ENCODE assay signal across 10 cellular contexts in genomic region chr2:239275871-239276812, GRCh38.
DNase-seq lines count a peak whose midpoint lies in the region; ATAC-seq, FAIRE-seq and TF ChIP-seq lines count a peak whose summit lies in the region.
"Had no signal": no experiment of that assay in that cellular context is flagged by ENCODE, and none has a peak within 500 bp of the region (broad histone marks: within the 10 kb centered on the region; RNA-seq: fewer than 3 reads in every experiment).

No MANE protein-coding gene starts in this region.

- WGBS in HepG2 (ENCODE audit: low lambda C conversion rate) = 97% methylated on average over 23 of the region's 30 CpGs
- 80% methylated on average over 27 of the region's 30 CpGs; no CpG with 5 or more reads in 1 of the 2 donors for WGBS in transverse colon (ENCODE audit: low coverage in 1 of 2), 2 donors

- BruUV-seq in MCF 10A (replicated peaks; lab: Mats Ljungman, UMichigan) (no TSS peak), HepG2 (replicated peaks; lab: Mats Ljungman, UMichigan) (no TSS peak)

- peaks cover 17% of the 10 kb centered on the region for H3K4me1 ChIP-seq in HepG2 (ENCODE audit: insufficient read depth, low read length)
- peaks cover 18 to 67% (median 35%) of the 10 kb centered on the region in 4 donors for H3K4me1 ChIP-seq in transverse colon

- peaks cover 45% of the 10 kb centered on the region; the same call in 1 of the 2 replicates for H4K20me1 ChIP-seq in HepG2 (ENCODE audit: insufficient read depth, low read length)

- peak overlapping the region; percentile 87 for H3K27ac Mint-ChIP-seq in activated CD4-positive, alpha-beta T cell treated with anti-CD3 and anti-CD28 coated beads, Interleukin-2, amount 10 ng/mL, durations not matched to agents 24 days and 14 days
- H3K27ac Mint-ChIP-seq in MCF 10A (ENCODE audit: low read depth, unreplicated experiment) = peak overlapping the region; percentile 87

- H3K36me3 ChIP-seq in HepG2 (replicated peaks in 1 of 2; ENCODE audit: control insufficient read depth in 1 of 2, insufficient read depth in 2 of 2, low read length in 2 of 2) = no peaks in the 10 kb centered on the region; a peak in 1 of 5 replicates
- no peaks in the 10 kb centered on the region for H3K36me3 ChIP-seq in transverse colon

- TF ChIP-seq CTCF in MCF 10A (IDR thresholded peaks at IDR 0.05; ENCODE audit: unreplicated experiment) = no peak
- no peak for TF ChIP-seq CTCF in HepG2 (CRISPR knock-in tag; IDR thresholded peaks at IDR 0.05)
- no peak for TF ChIP-seq CTCF in transverse colon (IDR thresholded peaks at IDR 0.05)

- H3K27ac ChIP-seq in HepG2 (ENCODE audit: extremely low read length, insufficient read depth, low read length) (no peak overlapping the region), transverse colon (peak overlapping the region; percentile 71 to 82 (median 79))

- peaks cover 12% of the 10 kb centered on the region for H3K36me3 Mint-ChIP-seq in activated CD4-positive, alpha-beta T cell treated with anti-CD3 and anti-CD28 coated beads, Interleukin-2, amount 10 ng/mL, durations not matched to agents 24 days and 14 days (ENCODE audit: low read depth)
- H3K36me3 Mint-ChIP-seq in MCF 10A (ENCODE audit: insufficient read depth, unreplicated experiment) = peaks cover 6% of the 10 kb centered on the region

- POLR2A ChIA-PET in MCF 10A (lab: Yijun Ruan, JAX) = interaction anchor here (0.6 to 1.8 kb wide), 12 partner anchors 10 to 424 kb away, joined by 3 to 6 read pairs (median 4); partner anchors contain the start of gene HDAC4
- POLR2A ChIA-PET in HepG2 (lab: Yijun Ruan, JAX) = no interaction called here

- peaks cover 14% of the 10 kb centered on the region for H3K79me2 ChIP-seq in HepG2 (ENCODE audit: insufficient read depth, low read length)

- in situ Hi-C loops in HepG2 (cut with HindIII; ENCODE audit: extremely low pct_ligation_motif_present, low pct_unique_long_range_greater_than_20kb) = no loop called here
- in situ Hi-C loops in transverse colon (cut with MboI; ENCODE audit: low pct_ligation_motif_present in 1 of 4, low pct_unique_long_range_greater_than_20kb in 1 of 4, low sequenced_read_pairs in 3 of 4) = no loop called here

- TF ChIP-seq POLR2A in HepG2 (IDR thresholded peaks at IDR 0.05; ENCODE audit: insufficient read depth in 1 of 2, low read depth in 2 of 2, low read length in 2 of 2) = no peak
- TF ChIP-seq POLR2A in transverse colon (IDR thresholded peaks at IDR 0.05) = no peak

- no peak for FAIRE-seq in HepG2 (lab: Jason Lieb, UNC)
- FAIRE-seq: frontal cortex had no signal

- no peak for DNase-seq in activated CD4-positive, alpha-beta T cell treated with anti-CD3 and anti-CD28 coated beads, Interleukin-2, amount 10 ng/mL, durations not matched to agents 24 days and 14 days
- no peak for DNase-seq in activated CD4-positive, alpha-beta T cell treated with anti-CD3 and anti-CD28 coated beads for 1 hour
- DNase-seq in MCF 10A (ENCODE audit: unreplicated experiment) (peak; percentile 93), HepG2 (ENCODE audit: low spot score) (no peak), transverse colon (peak; percentile 59), middle frontal gyrus (ENCODE audit: extremely low spot score, low spot score) (no peak), HuH-7.5 (ENCODE audit: low spot score) (no peak)
- DNase-seq in central memory CD4-positive, alpha-beta T cell = no peak
- DNase-seq: NCI-H2029 had no signal

- H3K9me3 Mint-ChIP-seq in activated CD4-positive, alpha-beta T cell treated with anti-CD3 and anti-CD28 coated beads, Interleukin-2, amount 10 ng/mL, durations not matched to agents 24 days and 14 days = no peaks in the 10 kb centered on the region
- no peaks in the 10 kb centered on the region for H3K9me3 Mint-ChIP-seq in MCF 10A (ENCODE audit: unreplicated experiment)

- ATAC-seq in HepG2 = no peak; the same call in 1 of the 3 replicates

- H3K27me3 ChIP-seq in HepG2 (ENCODE audit: control insufficient read depth in 1 of 2, insufficient read depth in 2 of 2, low read length in 2 of 2) (no peaks in the 10 kb centered on the region), transverse colon (no peaks in the 10 kb centered on the region)

- no peak overlapping the region for H3K4me2 ChIP-seq in HepG2 (ENCODE audit: low read depth, low read length)

- TF ChIP-seq EP300 in HepG2 (IDR thresholded peaks at IDR 0.05; ENCODE audit: low read depth in 2 of 2, low read length in 2 of 2) (no peak), HepG2 (CRISPR knock-in tag; IDR thresholded peaks at IDR 0.05; ENCODE audit: borderline replicate concordance) (no peak), transverse colon (IDR thresholded peaks at IDR 0.05; ENCODE audit: low read depth) (no peak)

- peak overlapping the region; percentile 79 for H3K4me3 Mint-ChIP-seq in activated CD4-positive, alpha-beta T cell treated with anti-CD3 and anti-CD28 coated beads, Interleukin-2, amount 10 ng/mL, durations not matched to agents 24 days and 14 days
- H3K4me3 Mint-ChIP-seq in MCF 10A (ENCODE audit: unreplicated experiment) = peak overlapping the region; percentile 56

- H3K9ac ChIP-seq in HepG2 (ENCODE audit: insufficient read depth, low read depth, low read length) = no peak overlapping the region

- intact Hi-C loops in activated CD4-positive, alpha-beta T cell treated with anti-CD3 and anti-CD28 coated beads, Interleukin-2, amount 10 ng/mL, durations not matched to agents 24 days and 14 days (cut with micrococcal nuclease) = loop anchor here (1.0 to 2.0 kb wide), 7 partner anchors 9 to 125 kb away; partner anchors contain the start of gene HDAC4
- intact Hi-C loops in MCF 10A (cut with micrococcal nuclease) = loop anchor here (2.0 kb wide), 1 partner anchor 125 kb away; the partner anchor contains the start of gene HDAC4
- intact Hi-C loops in HepG2 (cut with micrococcal nuclease; ENCODE audit: unreplicated experiment) = no loop called here
- intact Hi-C loops in transverse colon (cut with DNase I; ENCODE audit: low total_unique reads) = no loop called here

- H3K27me3 Mint-ChIP-seq in activated CD4-positive, alpha-beta T cell treated with anti-CD3 and anti-CD28 coated beads, Interleukin-2, amount 10 ng/mL, durations not matched to agents 24 days and 14 days = peaks cover 7% of the 10 kb centered on the region
- H3K27me3 Mint-ChIP-seq in MCF 10A (ENCODE audit: insufficient read depth, unreplicated experiment) = no peaks in the 10 kb centered on the region

- H3K9me3 ChIP-seq in HepG2 (ENCODE audit: low read length) (no peaks in the 10 kb centered on the region), transverse colon (no peaks in the 10 kb centered on the region)

- no peak overlapping the region for H3K4me3 ChIP-seq in HepG2 (replicated peaks in 1 of 3; ENCODE audit: insufficient read depth in 1 of 3, low read depth in 2 of 3, low read length in 3 of 3)
- H3K4me3 ChIP-seq in transverse colon = no peak overlapping the region

- H3K4me1 Mint-ChIP-seq in activated CD4-positive, alpha-beta T cell treated with anti-CD3 and anti-CD28 coated beads, Interleukin-2, amount 10 ng/mL, durations not matched to agents 24 days and 14 days = peaks cover 66% of the 10 kb centered on the region
- H3K4me1 Mint-ChIP-seq in MCF 10A (ENCODE audit: insufficient read depth, unreplicated experiment) = peaks cover 45% of the 10 kb centered on the region

- CTCF ChIA-PET in MCF 10A (lab: Yijun Ruan, JAX) (interaction anchor here (0.6 to 1.1 kb wide), 4 partner anchors 24 to 573 kb away, joined by 3 to 4 read pairs (median 3); no protein-coding TSS in a partner anchor), HepG2 (lab: Yijun Ruan, JAX; ENCODE audit: low intra/inter-chr PET ratio, low total read pairs) (no interaction called here)

- TF ChIP-seq RAD21 in HepG2 (CRISPR knock-in tag; IDR thresholded peaks at IDR 0.05) = no peak

- H2AFZ ChIP-seq in HepG2 (ENCODE audit: low read length) = no peak overlapping the region

TF ChIP-seq in HepG2, 621 proteins besides CTCF, POLR2A, EP300 and RAD21:
- no peak for TF ChIP-seq SALL1 (CRISPR knock-in tag; IDR thresholded peaks at IDR 0.05)
- no peak for TF ChIP-seq GLMP (CRISPR knock-in tag; IDR thresholded peaks at IDR 0.05; ENCODE audit: borderline replicate concordance)
- TF ChIP-seq ZNF891 (CRISPR knock-in tag; IDR thresholded peaks at IDR 0.05) = 0 out of 2 replicates have a peak, but pooled peaks have one; percentile 57
- TF ChIP-seq NFKBIZ (CRISPR knock-in tag; IDR thresholded peaks at IDR 0.05) = no peak

Comparison
In these comparisons a context has a peak if more than half of its experiments do, and no peak if none do; other contexts are left out.
1. DNase-seq: peak in MCF 10A (single experiment) and transverse colon (single experiment); none in activated CD4-positive, alpha-beta T cell treated with anti-CD3 and anti-CD28 coated beads, Interleukin-2, amount 10 ng/mL, durations not matched to agents 24 days and 14 days (single experiment), activated CD4-positive, alpha-beta T cell treated with anti-CD3 and anti-CD28 coated beads for 1 hour (single experiment), HepG2 (single experiment), central memory CD4-positive, alpha-beta T cell (single experiment), middle frontal gyrus (single experiment) and HuH-7.5 (single experiment).
2. intact Hi-C loops: an anchor here in activated CD4-positive, alpha-beta T cell treated with anti-CD3 and anti-CD28 coated beads, Interleukin-2, amount 10 ng/mL, durations not matched to agents 24 days and 14 days (1.0 to 2.0 kb wide) and MCF 10A (2.0 kb wide); none called in HepG2 and transverse colon.